In genomic region chr13:30735025-30735967, GRCh38 we compare ENCODE assay signal across 8 cellular contexts.
DNase-seq lines count a peak whose midpoint lies in the region; ATAC-seq and TF ChIP-seq lines count a peak whose summit lies in the region.

Gene ALOX5AP (plus strand): TSS chr13:30735543. CDS start chr13:30735606, 63 bp downstream.

- H3K27ac Mint-ChIP-seq in activated naive CD4-positive, alpha-beta T cell treated with anti-CD3 and anti-CD28 coated beads, Interleukin-2, amount 10 ng/mL, durations not matched to agents 7 days and 5 days = peak within 1 kb of the TSS; percentile 90

- in situ Hi-C loops in brain microvascular endothelial cell (cut with HindIII; ENCODE audit: low pct_ligation_motif_present, low sequenced_read_pairs) = no loop called here

- CTCF ChIA-PET in activated naive CD4-positive, alpha-beta T cell treated with anti-CD3 and anti-CD28 coated beads, Interleukin-2, amount 10 ng/mL, durations not matched to agents 7 days and 5 days (lab: Charles Lee) = interaction anchor here (0.8 to 1.3 kb wide), 2 partner anchors 17 to 25 kb away, joined by 3 read pairs; no protein-coding TSS in a partner anchor

- H3K27me3 ChIP-seq in mucosa of rectum (ENCODE audit: control insufficient read depth in 2 of 2, insufficient read depth in 2 of 2, low read length in 2 of 2) (no peaks in the 10 kb centered on the region), brain microvascular endothelial cell (replicated peaks) (no peaks in the 10 kb centered on the region)

- peaks cover 1 to 5% of the 10 kb centered on the region in 2 donors for H3K4me1 ChIP-seq in mucosa of rectum (ENCODE audit: control insufficient read depth in 2 of 2, insufficient read depth in 2 of 2, low read length in 2 of 2)

- H3K36me3 Mint-ChIP-seq in activated naive CD4-positive, alpha-beta T cell treated with anti-CD3 and anti-CD28 coated beads, Interleukin-2, amount 10 ng/mL, durations not matched to agents 7 days and 5 days = peaks cover 7% of the 10 kb centered on the region

- H3K9me3 Mint-ChIP-seq in activated naive CD4-positive, alpha-beta T cell treated with anti-CD3 and anti-CD28 coated beads, Interleukin-2, amount 10 ng/mL, durations not matched to agents 7 days and 5 days = no peaks in the 10 kb centered on the region

- ATAC-seq in GM18498 (IDR thresholded peaks at IDR 0.05; ENCODE audit: unreplicated experiment) = peak; percentile 75
- peak; percentile 68 for ATAC-seq in GM21619 (IDR thresholded peaks at IDR 0.05; ENCODE audit: unreplicated experiment)

- peaks cover 71% of the 10 kb centered on the region for H3K4me1 Mint-ChIP-seq in activated naive CD4-positive, alpha-beta T cell treated with anti-CD3 and anti-CD28 coated beads, Interleukin-2, amount 10 ng/mL, durations not matched to agents 7 days and 5 days

- H3K4me3 Mint-ChIP-seq in activated naive CD4-positive, alpha-beta T cell treated with anti-CD3 and anti-CD28 coated beads, Interleukin-2, amount 10 ng/mL, durations not matched to agents 7 days and 5 days = peak within 1 kb of the TSS; percentile 86

- H3K27ac ChIP-seq in KOPT-K1 (ENCODE audit: low read depth, low read length, poor library complexity, severe bottlenecking) = peak within 1 kb of the TSS; percentile 82
- H3K27ac ChIP-seq in mucosa of rectum (ENCODE audit: low read depth in 2 of 2, low read length in 2 of 2) = peak within 1 kb of the TSS; percentile 18 to 25
- H3K27ac ChIP-seq in brain microvascular endothelial cell = no peak within 1 kb of the TSS

- DNase-seq in activated naive CD4-positive, alpha-beta T cell treated with anti-CD3 and anti-CD28 coated beads, Interleukin-2, amount 10 ng/mL, durations not matched to agents 7 days and 5 days = peak; percentile 57
- no peak for DNase-seq in DMS153 (lab: John Stamatoyannopoulos, UW)
- no peak for DNase-seq in brain microvascular endothelial cell
- DNase-seq in SW 1271 (lab: John Stamatoyannopoulos, UW) = no peak

- H3K36me3 ChIP-seq in KOPT-K1 (ENCODE audit: insufficient read depth, low read length) = no peaks in the 10 kb centered on the region
- no peaks in the 10 kb centered on the region for H3K36me3 ChIP-seq in mucosa of rectum (ENCODE audit: control insufficient read depth in 2 of 2, insufficient read depth in 2 of 2, low read length in 2 of 2)
- H3K36me3 ChIP-seq in brain microvascular endothelial cell (replicated peaks) = no peaks in the 10 kb centered on the region

- peak within 1 kb of the TSS; percentile 9 to 41 for H3K9ac ChIP-seq in mucosa of rectum (ENCODE audit: low read depth in 1 of 2, low read length in 2 of 2)

- H3K9me3 ChIP-seq in KOPT-K1 (ENCODE audit: insufficient read depth, low read length, poor library complexity, severe bottlenecking) (no peaks in the 10 kb centered on the region), mucosa of rectum (ENCODE audit: control insufficient read depth in 2 of 2, low read length in 2 of 2) (no peaks in the 10 kb centered on the region)

- no peak for TF ChIP-seq CTCF in brain microvascular endothelial cell (IDR thresholded peaks at IDR 0.05; ENCODE audit: low read depth, low read length, missing control alignments)

- H3K4me3 ChIP-seq in mucosa of rectum (ENCODE audit: low read length in 2 of 2) = peak within 1 kb of the TSS in 1 of 2 donors; percentile 66
- no peak within 1 kb of the TSS for H3K4me3 ChIP-seq in brain microvascular endothelial cell (ENCODE audit: low read depth, low read length)

- H3K27me3 Mint-ChIP-seq in activated naive CD4-positive, alpha-beta T cell treated with anti-CD3 and anti-CD28 coated beads, Interleukin-2, amount 10 ng/mL, durations not matched to agents 7 days and 5 days = peaks cover 12% of the 10 kb centered on the region
